In the genomic region with DNA sequence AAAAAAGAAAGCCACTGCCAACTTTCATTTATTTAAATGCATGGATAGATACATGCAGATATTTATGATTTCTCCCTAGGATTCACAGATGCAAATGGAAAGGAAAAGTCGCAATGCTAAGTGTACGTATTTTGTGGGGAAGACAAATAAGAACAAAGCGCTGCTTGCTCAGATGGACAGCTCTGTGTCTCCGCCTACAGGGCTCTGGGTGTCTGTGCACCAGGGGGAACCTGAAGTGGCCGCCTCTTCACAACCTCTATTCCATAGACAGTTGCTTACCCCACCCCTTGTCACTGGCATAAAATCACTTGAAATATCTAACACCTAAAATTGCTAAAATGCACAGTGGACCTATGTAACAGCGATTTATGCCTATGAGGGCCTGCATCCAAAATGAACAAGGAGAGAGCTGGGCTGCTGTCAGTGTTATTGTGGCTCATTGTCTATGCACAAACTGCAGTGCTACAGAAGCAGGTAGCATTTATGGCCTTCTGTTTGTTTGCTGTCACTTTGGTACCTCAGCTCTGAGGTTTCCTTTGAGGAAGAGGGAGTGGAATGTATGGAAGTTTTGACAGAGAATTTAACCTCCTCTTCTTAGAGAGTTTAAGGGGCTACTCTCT, we compare ENCODE assay signal across 8 cellular contexts. TPM values are rescaled to one million over a fixed set of nuclear protein-coding genes. Genes with fewer than 3 reads are reported as not detected.
DNase-seq lines count a peak whose midpoint lies in the region; ATAC-seq, FAIRE-seq and TF ChIP-seq lines count a peak whose summit lies in the region.

No MANE protein-coding gene starts in this region.

- no peak overlapping the region for H3K4me3 Mint-ChIP-seq in glutamatergic neuron (ENCODE audit: unreplicated experiment)

- H3K27me3 Mint-ChIP-seq in glutamatergic neuron (ENCODE audit: unreplicated experiment): no peaks in the 10 kb centered on the region

- no peak overlapping the region for H3K4me3 ChIP-seq in smooth muscle cell

- no peaks in the 10 kb centered on the region for H3K79me2 ChIP-seq in smooth muscle cell (ENCODE audit: low read depth)

- H3K4me1 Mint-ChIP-seq in glutamatergic neuron (ENCODE audit: low read depth, unreplicated experiment): no peaks in the 10 kb centered on the region

- H3F3A ChIP-seq in smooth muscle cell (ENCODE audit: low read depth): no peaks in the 10 kb centered on the region

- peak; percentile 4 for FAIRE-seq in RCC 7860 (lab: Jason Lieb, UNC)

- H2AFZ ChIP-seq in smooth muscle cell (ENCODE audit: low read depth): no peak overlapping the region

- no peaks in the 10 kb centered on the region for H3K9me3 ChIP-seq in smooth muscle cell (replicated peaks; ENCODE audit: low read depth)

- no peaks in the 10 kb centered on the region for H4K20me1 ChIP-seq in smooth muscle cell (ENCODE audit: low read depth)

- peak; percentile 54 for ATAC-seq in HG02981 (IDR thresholded peaks at IDR 0.05; ENCODE audit: unreplicated experiment)
- ATAC-seq in HG02588 (IDR thresholded peaks at IDR 0.05; ENCODE audit: unreplicated experiment): no peak

- no peaks in the 10 kb centered on the region for H3K27me3 ChIP-seq in smooth muscle cell (ENCODE audit: low read depth)

- no peak overlapping the region for H3K27ac Mint-ChIP-seq in glutamatergic neuron (ENCODE audit: unreplicated experiment)

- H3K36me3 ChIP-seq in smooth muscle cell (ENCODE audit: low read depth): no peaks in the 10 kb centered on the region

- H3K4me1 ChIP-seq in smooth muscle cell (ENCODE audit: low read depth): no peaks in the 10 kb centered on the region

- H3K9me3 Mint-ChIP-seq in glutamatergic neuron (ENCODE audit: unreplicated experiment): no peaks in the 10 kb centered on the region

- no peaks in the 10 kb centered on the region for H3K36me3 Mint-ChIP-seq in glutamatergic neuron (ENCODE audit: unreplicated experiment)

- DNase-seq in DMS 273 (lab: John Stamatoyannopoulos, UW; ENCODE audit: unreplicated experiment) (peak; percentile 73), DMS 273 treated with DMSO at 0.1 percent for 48 hours (lab: John Stamatoyannopoulos, UW) (no peak), RCC 7860 (ENCODE audit: low spot score) (peak; percentile 6), glutamatergic neuron (peak; percentile 64), smooth muscle cell (lab: John Stamatoyannopoulos, UW; ENCODE audit: unreplicated experiment) (no peak)
- DNase-seq in activated effector memory CD4-positive, alpha-beta T cell treated with anti-CD3 and anti-CD28 coated beads, Interleukin-2, amount 50 U/mL, for 16 hours: peak; percentile 75

- peak; percentile 63 for TF ChIP-seq CTCF in glutamatergic neuron (IDR thresholded peaks at IDR 0.05; ENCODE audit: partially characterized antibody, unreplicated experiment)
- peak; percentile 56 for TF ChIP-seq CTCF in smooth muscle cell (IDR thresholded peaks at IDR 0.05; ENCODE audit: borderline replicate concordance, insufficient read depth, poor library complexity, severe bottlenecking)

- no peak overlapping the region for H3K27ac ChIP-seq in smooth muscle cell (ENCODE audit: low read depth)

- no peak overlapping the region for H3K4me2 ChIP-seq in smooth muscle cell

- 41% methylated on average over 6 of the region's 6 CpGs for WGBS in smooth muscle cell (ENCODE audit: low lambda C conversion rate)

- no peak overlapping the region for H3K9ac ChIP-seq in smooth muscle cell (ENCODE audit: low read depth)

RNA-seq across cellular contexts. Expression of gene PAGE1, which starts 58.6 kb away (rescaled TPM):
- total RNA-seq in glutamatergic neuron (ENCODE audit: unreplicated experiment) (not detected), smooth muscle cell (not detected in 2 replicates)
- not detected in 2 replicates for polyA plus RNA-seq in smooth muscle cell

Comparison
In these comparisons a context has a peak if more than half of its experiments do, and no peak if none do; other contexts are left out.
1. DNase-seq: peak in DMS 273 (single experiment), RCC 7860 (single experiment), activated effector memory CD4-positive, alpha-beta T cell treated with anti-CD3 and anti-CD28 coated beads, Interleukin-2, amount 50 U/mL, for 16 hours (single experiment) and glutamatergic neuron (single experiment); none in DMS 273 treated with DMSO at 0.1 percent for 48 hours (single experiment) and smooth muscle cell (single experiment).